ENCODE assay signal across 8 cellular contexts in genomic region chr4:109702950-109703663, GRCh38. TPM values are rescaled to one million over a fixed set of nuclear protein-coding genes. Genes with fewer than 3 reads are reported as not detected.
DNase-seq lines count a peak whose midpoint lies in the region; ATAC-seq, FAIRE-seq and TF ChIP-seq lines count a peak whose summit lies in the region.

Gene CASP6 (minus strand): TSS chr4:109703445. CDS start chr4:109703395, 50 bp downstream.

- peak within 1 kb of the TSS; percentile 29 to 74 for H3K9ac ChIP-seq in kidney (ENCODE audit: low read length in 2 of 2)

- H3K27ac ChIP-seq in kidney (ENCODE audit: low read depth in 2 of 2, low read length in 2 of 2), result peak within 1 kb of the TSS; percentile 78 to 83

- H3K4me3 ChIP-seq in AG10803 (ENCODE audit: low read length) (peak within 1 kb of the TSS; percentile 83), kidney (ENCODE audit: low read length in 2 of 2) (peak within 1 kb of the TSS; percentile 75 to 79)

- peak; percentile 65 for TF ChIP-seq CTCF in AG10803 (conservative IDR thresholded peaks at IDR 0.05; ENCODE audit: low read length)
- TF ChIP-seq CTCF in kidney (IDR thresholded peaks at IDR 0.05; ENCODE audit: borderline replicate concordance, extremely low read depth, insufficient read depth), result peak; percentile 51

- intact Hi-C loops in kidney (cut with DNase I), result loop anchor here (10.0 kb wide), 1 partner anchor 102 kb away; the partner anchor contains the start of gene CFI

- FAIRE-seq in kidney (lab: Jason Lieb, UNC), result no peak

- peak; percentile 69 for DNase-seq in AG10803 (ENCODE audit: low read depth)
- DNase-seq in NCI-H345 (lab: John Stamatoyannopoulos, UW), result peak; percentile 69
- DNase-seq in activated CD4-positive, alpha-beta T cell treated with anti-CD3 and anti-CD28 coated beads for 24 hours (ENCODE audit: low read depth in 2 of 2), result peak; percentile 45 to 54
- peak; percentile 74 for DNase-seq in cerebellum (ENCODE audit: low spot score)
- DNase-seq in kidney, result peak; percentile 95
- peak; percentile 78 for DNase-seq in stimulated activated CD4-positive, alpha-beta T cell treated with anti-CD3 and anti-CD28 coated beads, Interleukin-15, amount 100 ng/mL, for 24 hours

- peaks cover 0 to 3% of the 10 kb centered on the region in 2 donors for H3K36me3 ChIP-seq in kidney (ENCODE audit: control insufficient read depth in 1 of 2, insufficient read depth in 2 of 2, low read length in 2 of 2)

- H3K4me1 ChIP-seq in kidney (ENCODE audit: control insufficient read depth in 1 of 2, insufficient read depth in 1 of 2, low read depth in 1 of 2, low read length in 2 of 2), result peaks cover 8 to 14% of the 10 kb centered on the region in 2 donors

- peak; percentile 78 for ATAC-seq in GM18907 (IDR thresholded peaks at IDR 0.05; ENCODE audit: unreplicated experiment)
- ATAC-seq in HG03139 (IDR thresholded peaks at IDR 0.05; ENCODE audit: unreplicated experiment), result peak; percentile 72

- H3K9me3 ChIP-seq in kidney (ENCODE audit: control insufficient read depth in 1 of 2, low read length in 2 of 2), result no peaks in the 10 kb centered on the region

RNA-seq across cellular contexts. Expression of gene CASP6, which starts in this region (rescaled TPM):
- total RNA-seq in cerebellum (15.4 TPM), kidney (21.6 TPM)
- 20.7 TPM for polyA plus RNA-seq in kidney (ENCODE audit: insufficient read depth, low read depth, low replicate concordance)

Comparison
In these comparisons a context has a peak if more than half of its experiments do, and no peak if none do; other contexts are left out.
1. Peak in every context shown above with its lines: DNase-seq, ATAC-seq, H3K4me3 ChIP-seq and H3K27ac ChIP-seq.